In the genomic region with DNA sequence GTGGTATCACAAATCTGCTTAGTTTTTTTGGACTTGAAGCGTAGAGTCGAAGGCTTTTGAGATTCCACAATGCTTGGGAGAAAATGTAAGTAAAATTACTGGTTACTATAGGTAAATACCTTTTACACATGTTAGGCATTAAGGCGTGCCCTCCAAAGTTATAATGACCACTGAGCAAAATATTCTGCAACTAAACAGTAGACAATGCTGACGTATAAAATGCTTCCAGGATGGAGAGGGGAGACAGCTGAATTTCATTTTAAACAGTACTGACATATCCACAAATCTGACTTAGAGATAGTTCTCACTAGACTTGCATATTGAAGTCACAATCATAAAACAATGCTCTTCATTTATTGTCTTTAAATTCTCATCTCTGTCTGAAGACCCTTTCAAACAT, we compare ENCODE assay signal across 16 cellular contexts.
DNase-seq lines count a peak whose midpoint lies in the region; TF ChIP-seq lines count a peak whose summit lies in the region.
"Had no signal": no experiment of that assay in that cellular context is flagged by ENCODE, and none has a peak within 500 bp of the region (broad histone marks: within the 10 kb centered on the region; RNA-seq: fewer than 3 reads in every experiment).

No MANE protein-coding gene starts in this region.

- H3K27ac ChIP-seq in esophagus muscularis mucosa (replicated peaks in 1 of 4) (peak overlapping the region in 3 of 4 donors; percentile 21 to 39 (median 22)), suprapubic skin (peak overlapping the region; percentile 65), endodermal cell (ENCODE audit: low read depth, low read length) (no peak overlapping the region)
- H3K27ac ChIP-seq: WERI-Rb-1 had no signal

- H3K9me3 ChIP-seq in esophagus muscularis mucosa (no peaks in the 10 kb centered on the region), suprapubic skin (no peaks in the 10 kb centered on the region), endodermal cell (ENCODE audit: control insufficient read depth, low read length) (no peaks in the 10 kb centered on the region)
- H3K9me3 ChIP-seq: Caco-2 had no signal

- H3K9me3 Mint-ChIP-seq in mesothelial cell of epicardium (peaks cover 9% of the 10 kb centered on the region), endodermal cell (no peaks in the 10 kb centered on the region)
- no peaks in the 10 kb centered on the region for H3K9me3 Mint-ChIP-seq in activated CD4-positive, alpha-beta memory T cell treated with anti-CD3 and anti-CD28 coated beads for 36 hours
- H3K9me3 Mint-ChIP-seq: activated T-helper 2 cell treated with anti-CD3 and anti-CD28 coated beads, Interferon-gamma antibody, Interleukin-2, Interleukin-4, amounts not matched to agents 10 μg/mL and 5 μg/mL and 100 μg/mL, durations not matched to agents 14 hours and 24 hours and 36 hours; nephron progenitor cell; T-cell had no signal

- no peak overlapping the region for H3K4me3 Mint-ChIP-seq in mesothelial cell of epicardium
- no peak overlapping the region for H3K4me3 Mint-ChIP-seq in endodermal cell
- no peak overlapping the region for H3K4me3 Mint-ChIP-seq in activated CD4-positive, alpha-beta memory T cell treated with anti-CD3 and anti-CD28 coated beads for 36 hours
- H3K4me3 Mint-ChIP-seq: nephron progenitor cell, T-cell had no signal

- H3K27me3 Mint-ChIP-seq in mesothelial cell of epicardium (ENCODE audit: low read depth) (no peaks in the 10 kb centered on the region), endodermal cell (ENCODE audit: insufficient read depth) (no peaks in the 10 kb centered on the region)
- peaks cover 5% of the 10 kb centered on the region for H3K27me3 Mint-ChIP-seq in activated CD4-positive, alpha-beta memory T cell treated with anti-CD3 and anti-CD28 coated beads for 36 hours

- no peak for TF ChIP-seq EP300 in esophagus muscularis mucosa (IDR thresholded peaks at IDR 0.05)
- TF ChIP-seq EP300 in suprapubic skin (IDR thresholded peaks at IDR 0.05), result no peak

- peaks cover 0 to 9% (median 2%) of the 10 kb centered on the region in 4 donors for H3K4me1 ChIP-seq in esophagus muscularis mucosa
- H3K4me1 ChIP-seq in suprapubic skin, result peaks cover 13% of the 10 kb centered on the region
- no peaks in the 10 kb centered on the region for H3K4me1 ChIP-seq in endodermal cell (ENCODE audit: control insufficient read depth, insufficient read depth, low read length)
- H3K4me1 ChIP-seq: Caco-2 had no signal

- POLR2A ChIA-PET in activated CD4-positive, alpha-beta memory T cell treated with anti-CD3 and anti-CD28 coated beads for 36 hours (lab: Charles Lee), result no interaction called here

- H3K27ac Mint-ChIP-seq in mesothelial cell of epicardium, result peak overlapping the region; percentile 75
- H3K27ac Mint-ChIP-seq in endodermal cell, result no peak overlapping the region
- H3K27ac Mint-ChIP-seq in activated CD4-positive, alpha-beta memory T cell treated with anti-CD3 and anti-CD28 coated beads for 36 hours, result no peak overlapping the region
- H3K27ac Mint-ChIP-seq: activated T-helper 2 cell treated with anti-CD3 and anti-CD28 coated beads, Interferon-gamma antibody, Interleukin-2, Interleukin-4, amounts not matched to agents 10 μg/mL and 5 μg/mL and 100 μg/mL, durations not matched to agents 14 hours and 24 hours and 36 hours; nephron progenitor cell; T-cell had no signal

- H3K36me3 Mint-ChIP-seq in mesothelial cell of epicardium (no peaks in the 10 kb centered on the region), endodermal cell (ENCODE audit: low read depth) (no peaks in the 10 kb centered on the region)
- H3K36me3 Mint-ChIP-seq in activated CD4-positive, alpha-beta memory T cell treated with anti-CD3 and anti-CD28 coated beads for 36 hours, result no peaks in the 10 kb centered on the region
- H3K36me3 Mint-ChIP-seq: T-cell had no signal

- TF ChIP-seq POLR2A in esophagus muscularis mucosa (IDR thresholded peaks at IDR 0.05; ENCODE audit: low read depth) (no peak), suprapubic skin (IDR thresholded peaks at IDR 0.05) (no peak), lower leg skin (IDR thresholded peaks at IDR 0.05) (no peak)

- peak overlapping the region in 2 of 4 donors; percentile 3 to 29 for H3K4me3 ChIP-seq in esophagus muscularis mucosa
- no peak overlapping the region for H3K4me3 ChIP-seq in suprapubic skin
- H3K4me3 ChIP-seq in endodermal cell (ENCODE audit: low read length), result no peak overlapping the region
- no peak overlapping the region for H3K4me3 ChIP-seq in lower leg skin (ENCODE audit: low read depth, poor library complexity, severe bottlenecking)
- H3K4me3 ChIP-seq: GM12878 had no signal

- DNase-seq in LHCN-M2 (ENCODE audit: low read depth) (peak; percentile 66), esophagus muscularis mucosa (ENCODE audit: extremely low spot score) (no peak), mesothelial cell of epicardium (ENCODE audit: low spot score in 2 of 2, unreplicated experiment in 2 of 2) (no peak), suprapubic skin (ENCODE audit: low spot score in 2 of 2) (no peak), endodermal cell (no peak), lower leg skin (ENCODE audit: low spot score in 2 of 2) (no peak), DMS53 (lab: John Stamatoyannopoulos, UW) (no peak)
- DNase-seq in activated CD4-positive, alpha-beta memory T cell treated with anti-CD3 and anti-CD28 coated beads for 36 hours, result no peak
- DNase-seq: cortex of kidney, NCI-H2029 had no signal

- no peak overlapping the region for H3K9ac ChIP-seq in endodermal cell (ENCODE audit: extremely low read depth, low read length, poor library complexity, severe bottlenecking)

- 67% methylated on average over 4 of the region's 4 CpGs for WGBS in esophagus muscularis mucosa
- WGBS in suprapubic skin, result 62% methylated on average over 4 of the region's 4 CpGs
- 94 to 100% methylated on average over 1 to 4 of the region's 4 CpGs for WGBS in endodermal cell (ENCODE audit: insufficient coverage in 1 of 2, insufficient read length in 1 of 2), 2 experiments
- WGBS in lower leg skin, 2 donors, result 63 to 68% methylated on average over 4 of the region's 4 CpGs

- H3K36me3 ChIP-seq in esophagus muscularis mucosa (no peaks in the 10 kb centered on the region), suprapubic skin (no peaks in the 10 kb centered on the region), endodermal cell (ENCODE audit: control insufficient read depth, insufficient read depth, low read length) (no peaks in the 10 kb centered on the region)
- H3K36me3 ChIP-seq: WERI-Rb-1 had no signal

- peaks cover 71% of the 10 kb centered on the region for H3K4me1 Mint-ChIP-seq in mesothelial cell of epicardium
- H3K4me1 Mint-ChIP-seq in endodermal cell, result no peaks in the 10 kb centered on the region
- no peaks in the 10 kb centered on the region for H3K4me1 Mint-ChIP-seq in activated CD4-positive, alpha-beta memory T cell treated with anti-CD3 and anti-CD28 coated beads for 36 hours (ENCODE audit: low read depth)
- H3K4me1 Mint-ChIP-seq: nephron progenitor cell, T-cell had no signal

- H3K27me3 ChIP-seq in esophagus muscularis mucosa (no peaks in the 10 kb centered on the region), suprapubic skin (no peaks in the 10 kb centered on the region), endodermal cell (ENCODE audit: control insufficient read depth, insufficient read depth, low read length, poor library complexity, severe bottlenecking) (no peaks in the 10 kb centered on the region)

- intact Hi-C loops in esophagus muscularis mucosa (cut with DNase I) (loop anchor here (5.0 to 10.0 kb wide), 2 partner anchors 150 to 352 kb away; no protein-coding TSS in a partner anchor), lower leg skin (cut with DNase I; ENCODE audit: low total_unique reads) (loop anchor here (10.0 kb wide), 2 partner anchors 152 to 352 kb away; no protein-coding TSS in a partner anchor)
- intact Hi-C loops in activated CD4-positive, alpha-beta memory T cell treated with anti-CD3 and anti-CD28 coated beads for 36 hours (cut with micrococcal nuclease), result loop anchor here (10.0 kb wide), 1 partner anchor 152 kb away; no protein-coding TSS in a partner anchor

- CTCF ChIA-PET in activated CD4-positive, alpha-beta memory T cell treated with anti-CD3 and anti-CD28 coated beads for 36 hours (lab: Charles Lee), result interaction anchor here (0.7 to 3.2 kb wide), 7 partner anchors 8 to 387 kb away, joined by 3 to 11 read pairs (median 5); no protein-coding TSS in a partner anchor

- TF ChIP-seq CTCF in esophagus muscularis mucosa (IDR thresholded peaks at IDR 0.05) (no peak), mesothelial cell of epicardium (IDR thresholded peaks at IDR 0.05; ENCODE audit: unreplicated experiment) (no peak), suprapubic skin (IDR thresholded peaks at IDR 0.05) (no peak), endodermal cell (conservative IDR thresholded peaks at IDR 0.05) (no peak), lower leg skin (IDR thresholded peaks at IDR 0.05) (no peak)
